In genomic region chr7:92809397-92810241, GRCh38 we compare ENCODE assay signal across 8 cellular contexts. TPM values are rescaled to one million over a fixed set of nuclear protein-coding genes. Genes with fewer than 3 reads are reported as not detected.
DNase-seq lines count a peak whose midpoint lies in the region; ATAC-seq and TF ChIP-seq lines count a peak whose summit lies in the region.

No MANE protein-coding gene starts in this region.

- CTCF ChIA-PET in RWPE1 (lab: Yijun Ruan, JAX): interaction anchor here (1.2 kb wide), 1 partner anchor 23 kb away, joined by 4 read pairs; no protein-coding TSS in a partner anchor

- peak in 1 of 2 donors; percentile 6 for TF ChIP-seq POLR2A in adrenal gland (IDR thresholded peaks at IDR 0.05)

- 7 to 9% (median 9%) methylated on average over 6 of the region's 6 CpGs for WGBS in adrenal gland, 4 donors
- 19% methylated on average over 6 of the region's 6 CpGs for WGBS in right cardiac atrium

- H3K4me2 ChIP-seq in DOHH2 (ENCODE audit: low read length): peak overlapping the region; percentile 56

- intact Hi-C loops in adrenal gland (cut with DNase I) (no loop called here), right cardiac atrium (cut with DNase I) (no loop called here)

- peaks cover 82% of the 10 kb centered on the region for H3K79me2 ChIP-seq in DOHH2 (ENCODE audit: control insufficient read depth, low read length)

- no peak for TF ChIP-seq CTCF in DOHH2 (IDR thresholded peaks at IDR 0.05; ENCODE audit: low read depth, low read length, poor library complexity, severe bottlenecking)
- TF ChIP-seq CTCF in RWPE1 (conservative IDR thresholded peaks at IDR 0.05; ENCODE audit: low read depth): no peak
- TF ChIP-seq CTCF in adrenal gland (IDR thresholded peaks at IDR 0.05): no peak

- peaks cover 26% of the 10 kb centered on the region for H3F3A ChIP-seq in DOHH2 (ENCODE audit: control insufficient read depth, insufficient read depth)

- POLR2A ChIA-PET in RWPE1 (lab: Yijun Ruan, JAX; ENCODE audit: low non-redundant PET): no interaction called here

- H3K36me3 ChIP-seq in DOHH2 (ENCODE audit: control insufficient read depth, low read length) (peaks cover 47% of the 10 kb centered on the region), adrenal gland (replicated peaks in 1 of 2) (no peaks in the 10 kb centered on the region)

- peaks cover 56% of the 10 kb centered on the region for H3K4me1 ChIP-seq in DOHH2 (ENCODE audit: control insufficient read depth, low read length)
- H3K4me1 ChIP-seq in adrenal gland (replicated peaks in 1 of 2): peaks cover 25 to 45% of the 10 kb centered on the region in 2 donors
- no peaks in the 10 kb centered on the region for H3K4me1 ChIP-seq in right cardiac atrium (ENCODE audit: control insufficient read depth, insufficient read depth, low read length)

- ATAC-seq in GM21360 (IDR thresholded peaks at IDR 0.05; ENCODE audit: unreplicated experiment) (peak; percentile 74), HG03565 (IDR thresholded peaks at IDR 0.05; ENCODE audit: unreplicated experiment) (peak; percentile 75), right cardiac atrium (peak; percentile 88 to 95)

- H3K27ac ChIP-seq in DOHH2 (ENCODE audit: low read depth, low read length): peak overlapping the region; percentile 44
- no peak overlapping the region for H3K27ac ChIP-seq in RWPE1
- H3K27ac ChIP-seq in adrenal gland: peak overlapping the region; percentile 54 to 91 (median 83)
- peak overlapping the region; percentile 42 for H3K27ac ChIP-seq in right cardiac atrium (ENCODE audit: low read length)
- H3K27ac ChIP-seq in skin epidermis: peak overlapping the region in 15 of 21 experiments; percentile 28 to 78 (median 52)

- H3K9me3 ChIP-seq in DOHH2 (ENCODE audit: control insufficient read depth, insufficient read depth, low read length) (no peaks in the 10 kb centered on the region), adrenal gland (replicated peaks in 1 of 3) (no peaks in the 10 kb centered on the region), right cardiac atrium (ENCODE audit: control insufficient read depth, low read length) (no peaks in the 10 kb centered on the region)

- H3K9me2 ChIP-seq in DOHH2 (replicated peaks; ENCODE audit: control insufficient read depth, low read length): no peaks in the 10 kb centered on the region

- H3K27me3 ChIP-seq in DOHH2 (ENCODE audit: control insufficient read depth, low read length) (no peaks in the 10 kb centered on the region), adrenal gland (no peaks in the 10 kb centered on the region), right cardiac atrium (ENCODE audit: control insufficient read depth, insufficient read depth) (no peaks in the 10 kb centered on the region)

- DNase-seq in RWPE1 (ENCODE audit: low spot score) (peak; percentile 79), adrenal gland (peak; percentile 78 to 94 (median 85)), right cardiac atrium (peak in 2 of 3 donors; percentile 36 to 52), NCI-H1105 (lab: John Stamatoyannopoulos, UW) (no peak)

- H3K4me3 ChIP-seq in DOHH2 (ENCODE audit: low read length) (peak overlapping the region; percentile 32), adrenal gland (peak overlapping the region in 1 of 4 donors; percentile 7), right cardiac atrium (ENCODE audit: low read length) (no peak overlapping the region), skin epidermis (no peak overlapping the region)

- no peaks in the 10 kb centered on the region for H4K20me1 ChIP-seq in DOHH2 (ENCODE audit: control insufficient read depth, insufficient read depth, low read depth, low read length)

RNA-seq across cellular contexts. Expression of gene CDK6, which starts 26.8 kb away (rescaled TPM):
- total RNA-seq in adrenal gland: 10 to 100 TPM; 18.2 to 61.7 (median 41.6) TPM
- polyA plus RNA-seq in adrenal gland: 10 to 100 TPM in 1 of 3 donors, 1 to 10 TPM in 2; 2.5 to 12.9 (median 4.3) TPM
- total RNA-seq in right cardiac atrium: 1 to 10 TPM; 8.7 to 9.7 (median 9.2) TPM
- polyA plus RNA-seq in right cardiac atrium: 1.8 TPM
